ENCODE assay signal across 8 cellular contexts in the genomic region with DNA sequence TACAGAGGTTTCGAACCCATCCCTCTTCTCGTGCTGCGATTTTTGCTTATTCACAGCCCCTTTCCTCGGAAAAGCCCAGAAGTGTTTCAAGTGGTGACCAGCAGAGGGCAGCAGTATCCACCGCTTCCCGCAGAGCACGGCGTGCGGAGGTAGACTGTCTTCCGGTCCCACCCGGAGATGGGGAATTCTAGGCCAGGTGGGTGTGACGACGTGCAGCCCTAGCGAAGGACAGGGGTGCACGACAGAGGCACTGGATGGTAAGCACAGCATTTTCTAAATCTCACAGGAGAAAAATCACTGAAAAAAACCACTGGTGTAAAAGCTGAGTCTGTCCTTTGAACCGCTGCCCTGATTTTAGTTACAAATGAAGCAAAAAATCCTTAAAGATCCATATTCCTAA. TPM values are rescaled to one million over a fixed set of nuclear protein-coding genes. Genes with fewer than 3 reads are reported as not detected.
DNase-seq lines count a peak whose midpoint lies in the region; ATAC-seq, FAIRE-seq and TF ChIP-seq lines count a peak whose summit lies in the region.

No MANE protein-coding gene starts in this region.

- H3K9me3 ChIP-seq in WERI-Rb-1 (ENCODE audit: severe bottlenecking) (peaks cover 13% of the 10 kb centered on the region), mammary epithelial cell (replicated peaks; ENCODE audit: insufficient read depth, low read length) (no peaks in the 10 kb centered on the region), keratinocyte (ENCODE audit: control insufficient read depth, low read depth, low read length) (no peaks in the 10 kb centered on the region)

- H4K20me1 ChIP-seq in mammary epithelial cell (ENCODE audit: insufficient read depth, low read length) (no peaks in the 10 kb centered on the region), keratinocyte (ENCODE audit: control insufficient read depth, extremely low read depth, insufficient read depth, low read length) (no peaks in the 10 kb centered on the region)

- ATAC-seq in HG03025 (IDR thresholded peaks at IDR 0.05; ENCODE audit: low FRiP score, unreplicated experiment), result peak; percentile 92

- no peaks in the 10 kb centered on the region for H3K79me2 ChIP-seq in mammary epithelial cell (ENCODE audit: insufficient read depth, low read length)
- H3K79me2 ChIP-seq in keratinocyte (ENCODE audit: control insufficient read depth, insufficient read depth, low read length), result no peaks in the 10 kb centered on the region

- H3K4me2 ChIP-seq in mammary epithelial cell (ENCODE audit: insufficient read depth, low read depth, low read length), result peak overlapping the region; percentile 67
- H3K4me2 ChIP-seq in keratinocyte (ENCODE audit: control insufficient read depth, extremely low read depth, insufficient read depth, low read depth, low read length), result peak overlapping the region; percentile 67

- in situ Hi-C loops in mammary epithelial cell (cut with MboI; ENCODE audit: low sequenced_read_pairs in 2 of 2), result loop anchor here (5.0 to 10.0 kb wide), 3 partner anchors 364 to 434 kb away; no protein-coding TSS in a partner anchor

- peak; percentile 47 for DNase-seq in NK-92 treated with Interleukin-12 subunit alpha and Interleukin-12 subunit beta, amount 100 ng/mL, for 24 hours (lab: John Stamatoyannopoulos, UW)
- no peak for DNase-seq in NK-92 (lab: John Stamatoyannopoulos, UW; ENCODE audit: unreplicated experiment)
- DNase-seq in NCI-H2081 (lab: John Stamatoyannopoulos, UW), result peak; percentile 68 to 80
- DNase-seq in WERI-Rb-1, result peak; percentile 90
- peak; percentile 58 for DNase-seq in mammary epithelial cell
- no peak for DNase-seq in keratinocyte (ENCODE audit: low read depth, low spot score)
- DNase-seq in stimulated activated CD4-positive, alpha-beta T cell treated with anti-CD3 and anti-CD28 coated beads, Interleukin-15, amount 100 ng/mL, for 48 hours (ENCODE audit: low read depth in 2 of 2), result peak; percentile 52 to 70

- H3K27me3 ChIP-seq in WERI-Rb-1 (ENCODE audit: insufficient read depth, low read depth, severe bottlenecking), result no peaks in the 10 kb centered on the region
- no peaks in the 10 kb centered on the region for H3K27me3 ChIP-seq in mammary epithelial cell (ENCODE audit: insufficient read depth, low read length)
- H3K27me3 ChIP-seq in keratinocyte (ENCODE audit: control insufficient read depth, extremely low read depth, insufficient read depth, low read length), result no peaks in the 10 kb centered on the region

- H3K27ac ChIP-seq in WERI-Rb-1 (peak overlapping the region; percentile 64), mammary epithelial cell (ENCODE audit: insufficient read depth, low read depth, low read length) (peak overlapping the region; percentile 16), keratinocyte (ENCODE audit: control insufficient read depth, insufficient read depth, low read length) (peak overlapping the region; percentile 29)

- CTCF ChIA-PET in mammary epithelial cell (lab: Charles Lee; ENCODE audit: low non-redundant PET), result no interaction called here

- WGBS in mammary epithelial cell (ENCODE audit: low coverage, missing lambda C conversion rate), result 8% methylated on average over 11 of the region's 16 CpGs

- TF ChIP-seq CTCF in WERI-Rb-1 (IDR thresholded peaks at IDR 0.05; ENCODE audit: low read depth, low read length) (peak; percentile 84), mammary epithelial cell (conservative IDR thresholded peaks at IDR 0.05 in 1 of 2, IDR thresholded peaks at IDR 0.05 in 1 of 2; ENCODE audit: extremely low read depth in 1 of 2, insufficient read depth in 1 of 2, low read depth in 1 of 2, low read length in 2 of 2) (peak; percentile 64 to 94), keratinocyte (optimal IDR thresholded peaks at IDR 0.05 in 1 of 3, IDR thresholded peaks at IDR 0.05 in 1 of 3, conservative IDR thresholded peaks at IDR 0.05 in 1 of 3; ENCODE audit: extremely low read depth in 1 of 3, insufficient read depth in 2 of 3, low read length in 3 of 3) (peak; percentile 81 to 93 (median 84))

- H2AFZ ChIP-seq in mammary epithelial cell (ENCODE audit: low read depth, low read length) (peak overlapping the region; percentile 84), keratinocyte (ENCODE audit: control insufficient read depth, low read length) (peak overlapping the region; percentile 73)

- dilution Hi-C loops in mammary epithelial cell (cut with HindIII; ENCODE audit: low sequenced_read_pairs) (loop anchor here (25.0 kb wide), 1 partner anchor 432 kb away; no protein-coding TSS in a partner anchor), keratinocyte (cut with MboI; ENCODE audit: extremely low pct_ligation_motif_present, low sequenced_read_pairs) (no loop called here)

- H3K4me1 ChIP-seq in mammary epithelial cell (ENCODE audit: insufficient read depth, low read length), result peaks cover 9% of the 10 kb centered on the region
- peaks cover 7% of the 10 kb centered on the region for H3K4me1 ChIP-seq in keratinocyte (ENCODE audit: control insufficient read depth, extremely low read depth, insufficient read depth, low read length)

- BruUV-seq in mammary epithelial cell (replicated peaks; lab: Mats Ljungman, UMichigan), result no TSS peak

- H3K36me3 ChIP-seq in WERI-Rb-1 (no peaks in the 10 kb centered on the region), mammary epithelial cell (ENCODE audit: insufficient read depth, low read length) (no peaks in the 10 kb centered on the region), keratinocyte (ENCODE audit: control insufficient read depth in 2 of 2, extremely low read depth in 1 of 2, insufficient read depth in 2 of 2, low read length in 2 of 2) (no peaks in the 10 kb centered on the region)

- H3K4me3 ChIP-seq in WERI-Rb-1 (ENCODE audit: low read depth, low read length) (no peak overlapping the region), mammary epithelial cell (replicated peaks in 1 of 3; ENCODE audit: insufficient read depth in 1 of 3, low read depth in 2 of 3, low read length in 3 of 3) (peak overlapping the region in 1 of 3 experiments; percentile 6), keratinocyte (ENCODE audit: control insufficient read depth in 2 of 3, extremely low read depth in 1 of 3, insufficient read depth in 2 of 3, low read depth in 1 of 3, low read length in 3 of 3) (peak overlapping the region in 1 of 3 experiments; percentile 43)

- peak; percentile 76 for FAIRE-seq in keratinocyte (lab: Jason Lieb, UNC)

- intact Hi-C loops in mammary epithelial cell (cut with micrococcal nuclease), result loop anchor here (1.0 to 5.0 kb wide), 7 partner anchors 42 to 454 kb away; no protein-coding TSS in a partner anchor

- H3K9me1 ChIP-seq in keratinocyte (ENCODE audit: control insufficient read depth, extremely low read depth, insufficient read depth, low read length), result no peaks in the 10 kb centered on the region

- H3K9ac ChIP-seq in mammary epithelial cell (ENCODE audit: insufficient read depth, low read length) (peak overlapping the region; percentile 28), keratinocyte (ENCODE audit: control insufficient read depth, extremely low read depth, insufficient read depth, low read length) (no peak overlapping the region)

RNA-seq across cellular contexts. Expression of a gene that starts 7.4 kb away (rescaled TPM):
- total RNA-seq in mammary epithelial cell, result 10 to 100 TPM; 70.7 to 85.9 TPM
- polyA plus RNA-seq in mammary epithelial cell, result 75.2 TPM
- 28.0 TPM for polyA minus RNA-seq in mammary epithelial cell
- polyA plus RNA-seq in keratinocyte, result 64.8 to 100 TPM (median 95.2 TPM) in 3 replicates
- 186 TPM for polyA plus RNA-seq in keratinocyte (2011; ENCODE audit: low read depth)
- 77.2 and 96.3 TPM in 2 replicates for polyA plus RNA-seq in keratinocyte (2011; cell fraction: cytosol; rRNA removed)
- polyA plus RNA-seq in keratinocyte (2011; cell fraction: nucleus; rRNA removed), result 70.0 and 91.4 TPM in 2 replicates
- polyA plus RNA-seq in keratinocyte (2012; ENCODE audit: low replicate concordance), result 105 and 115 TPM in 2 replicates
- polyA minus RNA-seq in keratinocyte, result 10.8 to 69.2 TPM (median 31.4 TPM) in 3 replicates
- 59.3 TPM for polyA minus RNA-seq in keratinocyte (2011; cell fraction: cytosol; rRNA and poly(A)+ RNA removed)
- polyA minus RNA-seq in keratinocyte (2011; cell fraction: nucleus; rRNA and poly(A)+ RNA removed), result 29.0 and 40.0 TPM in 2 replicates

Comparison
In these comparisons a context has a peak if more than half of its experiments do, and no peak if none do; other contexts are left out.
1. DNase-seq: peak in NK-92 treated with Interleukin-12 subunit alpha and Interleukin-12 subunit beta, amount 100 ng/mL, for 24 hours (single experiment), NCI-H2081 (2 of 2), WERI-Rb-1 (single experiment), mammary epithelial cell (single experiment) and stimulated activated CD4-positive, alpha-beta T cell treated with anti-CD3 and anti-CD28 coated beads, Interleukin-15, amount 100 ng/mL, for 48 hours (2 of 2); none in NK-92 (single experiment) and keratinocyte (single experiment).
2. Peak in every context shown above with its lines, with median percentiles within 50 percentile points of each other: H3K27ac ChIP-seq and CTCF ChIP-seq.